ENCODE assay signal across 33 cellular contexts in genomic region chr7:88456490-88456889, GRCh38.
"Had no signal": no experiment of that assay in that cellular context is flagged by ENCODE, and none has a peak within 500 bp of the region (broad histone marks: within the 10 kb centered on the region; RNA-seq: fewer than 3 reads in every experiment).

No MANE protein-coding gene starts in this region.

- H3K4me3 ChIP-seq: adrenal gland, body of pancreas, breast epithelium had no signal

- H3K36me3 Mint-ChIP-seq: activated CD4-positive, alpha-beta memory T cell treated with anti-CD3 and anti-CD28 coated beads for 36 hours; activated naive CD4-positive, alpha-beta T cell treated with anti-CD3 and anti-CD28 coated beads, Interleukin-2, amount 50 U/mL, for 72 hours; activated naive CD8-positive, alpha-beta T cell treated with anti-CD3 and anti-CD28 coated beads for 36 hours had no signal

- H3K27me3 ChIP-seq: adrenal gland, body of pancreas, brain microvascular endothelial cell, breast epithelium had no signal

- H3K9me3 ChIP-seq: adrenal gland, body of pancreas, breast epithelium had no signal

- H3K9me3 Mint-ChIP-seq: activated B cell treated with CpG ODN at 0.5 μM for 24 hours; activated CD4-positive, alpha-beta memory T cell treated with anti-CD3 and anti-CD28 coated beads for 36 hours; activated CD4-positive, alpha-beta T cell treated with anti-CD3 and anti-CD28 coated beads, Interleukin-2, amount 10 ng/mL, durations not matched to agents 24 days and 14 days; activated CD8-positive, alpha-beta T cell treated with anti-CD3 and anti-CD28 coated beads for 36 hours; activated naive CD4-positive, alpha-beta T cell treated with anti-CD3 and anti-CD28 coated beads for 36 hours; activated naive CD4-positive, alpha-beta T cell treated with anti-CD3 and anti-CD28 coated beads, Interleukin-2, amount 50 U/mL, for 72 hours; activated naive CD8-positive, alpha-beta T cell treated with anti-CD3 and anti-CD28 coated beads for 36 hours; activated T-cell treated with anti-CD3 and anti-CD28 coated beads, Interleukin-2, amount 50 U/mL, for 24 hours; activated T-helper 2 cell treated with anti-CD3 and anti-CD28 coated beads, Interferon-gamma antibody, Interleukin-2, Interleukin-4, amounts not matched to agents 10 μg/mL and 5 μg/mL and 100 μg/mL, durations not matched to agents 14 hours and 24 hours and 36 hours; T-helper 1 cell treated with Interleukin-12 subunit alpha and Interleukin-12 subunit beta and Interleukin-4 antibody, amounts not matched to agents 30 μg/mL and 1 μg/mL, for 36 hours; T-helper 2 cell treated with Interferon-gamma antibody and Interleukin-4, amounts not matched to agents 5 μg/mL and 100 μg/mL, for 36 hours had no signal

- H3K27ac Mint-ChIP-seq: activated B cell treated with CpG ODN at 0.5 μM for 24 hours; activated CD4-positive, alpha-beta memory T cell treated with anti-CD3 and anti-CD28 coated beads for 36 hours; activated CD4-positive, alpha-beta T cell treated with anti-CD3 and anti-CD28 coated beads, Interleukin-2, amount 10 ng/mL, durations not matched to agents 24 days and 14 days; activated CD8-positive, alpha-beta T cell treated with anti-CD3 and anti-CD28 coated beads for 36 hours; activated naive CD4-positive, alpha-beta T cell treated with anti-CD3 and anti-CD28 coated beads for 36 hours; activated naive CD4-positive, alpha-beta T cell treated with anti-CD3 and anti-CD28 coated beads, Interleukin-2, amount 50 U/mL, for 72 hours; activated naive CD8-positive, alpha-beta T cell treated with anti-CD3 and anti-CD28 coated beads for 36 hours; activated T-cell treated with anti-CD3 and anti-CD28 coated beads, Interleukin-2, amount 50 U/mL, for 24 hours; activated T-helper 2 cell treated with anti-CD3 and anti-CD28 coated beads, Interferon-gamma antibody, Interleukin-2, Interleukin-4, amounts not matched to agents 10 μg/mL and 5 μg/mL and 100 μg/mL, durations not matched to agents 14 hours and 24 hours and 36 hours; T-helper 1 cell treated with Interleukin-12 subunit alpha and Interleukin-12 subunit beta and Interleukin-4 antibody, amounts not matched to agents 30 μg/mL and 1 μg/mL, for 36 hours; T-helper 2 cell treated with Interferon-gamma antibody and Interleukin-4, amounts not matched to agents 5 μg/mL and 100 μg/mL, for 36 hours had no signal

- H3K4me3 Mint-ChIP-seq: activated B cell treated with CpG ODN at 0.5 μM for 24 hours; activated CD4-positive, alpha-beta memory T cell treated with anti-CD3 and anti-CD28 coated beads for 36 hours; activated CD4-positive, alpha-beta T cell treated with anti-CD3 and anti-CD28 coated beads, Interleukin-2, amount 10 ng/mL, durations not matched to agents 24 days and 14 days; activated CD8-positive, alpha-beta T cell treated with anti-CD3 and anti-CD28 coated beads for 36 hours; activated naive CD4-positive, alpha-beta T cell treated with anti-CD3 and anti-CD28 coated beads for 36 hours; activated naive CD8-positive, alpha-beta T cell treated with anti-CD3 and anti-CD28 coated beads for 36 hours; activated T-cell treated with anti-CD3 and anti-CD28 coated beads, Interleukin-2, amount 50 U/mL, for 24 hours; T-helper 1 cell treated with Interleukin-12 subunit alpha and Interleukin-12 subunit beta and Interleukin-4 antibody, amounts not matched to agents 30 μg/mL and 1 μg/mL, for 36 hours; T-helper 2 cell treated with Interferon-gamma antibody and Interleukin-4, amounts not matched to agents 5 μg/mL and 100 μg/mL, for 36 hours had no signal

- ATAC-seq: activated CD8-positive, alpha-beta T cell treated with anti-CD3 and anti-CD28 coated beads for 36 hours; activated naive CD4-positive, alpha-beta T cell treated with anti-CD3 and anti-CD28 coated beads, Interleukin-2, amount 50 U/mL, for 72 hours; body of pancreas had no signal

- DNase-seq: activated B cell treated with CpG ODN at 0.5 μM for 24 hours; activated CD4-positive, alpha-beta memory T cell treated with anti-CD3 and anti-CD28 coated beads for 36 hours; activated CD4-positive, alpha-beta T cell treated with anti-CD3 and anti-CD28 coated beads for 4 hours; activated CD4-positive, alpha-beta T cell treated with anti-CD3 and anti-CD28 coated beads, Interleukin-2, amount 10 ng/mL, durations not matched to agents 24 days and 14 days; activated CD4-positive, alpha-beta T cell treated with anti-CD3 and anti-CD28 coated beads, Interleukin-2, amount 50 U/mL, for 1 hour; activated CD4-positive, alpha-beta T cell treated with anti-CD3 and anti-CD28 coated beads, Interleukin-2, amount 50 U/mL, for 4 hours; activated CD4-positive, CD25-positive, alpha-beta regulatory T cell treated with anti-CD3 and anti-CD28 coated beads, Interleukin-2, amount 50 U/mL, for 72 hours; activated CD8-positive, alpha-beta memory T cell treated with anti-CD3 and anti-CD28 coated beads, Interleukin-2, amount 50 U/mL, for 4 hours; activated CD8-positive, alpha-beta T cell treated with anti-CD3 and anti-CD28 coated beads for 36 hours; activated effector memory CD4-positive, alpha-beta T cell treated with anti-CD3 and anti-CD28 coated beads, Interleukin-2, amount 50 U/mL, for 16 hours; activated gamma-delta T cell treated with Interleukin-2 at 50 U/mL for 16 hours; activated naive CD4-positive, alpha-beta T cell; activated naive CD4-positive, alpha-beta T cell treated with anti-CD3 and anti-CD28 coated beads for 36 hours; activated naive CD4-positive, alpha-beta T cell treated with anti-CD3 and anti-CD28 coated beads, Interleukin-2, amount 50 U/mL, for 16 hours; activated naive CD8-positive, alpha-beta T cell treated with anti-CD3 and anti-CD28 coated beads for 36 hours; activated T-cell treated with anti-CD3 and anti-CD28 coated beads, Interleukin-2, amount 50 U/mL, for 24 hours; activated T-cell treated with anti-CD3 and anti-CD28 coated beads, Interleukin-2, amount 50 U/mL, for 48 hours; adrenal gland; amniotic stem cell; aorta; body of pancreas; brain microvascular endothelial cell; central memory CD4-positive, alpha-beta T cell; SW 1271; T-helper 1 cell; T-helper 2 cell; T-helper 9 cell had no signal

- H3K4me1 ChIP-seq: adrenal gland, body of pancreas, breast epithelium had no signal

- H3K4me1 Mint-ChIP-seq: activated B cell treated with CpG ODN at 0.5 μM for 24 hours; activated CD4-positive, alpha-beta T cell treated with anti-CD3 and anti-CD28 coated beads, Interleukin-2, amount 10 ng/mL, durations not matched to agents 24 days and 14 days; activated naive CD8-positive, alpha-beta T cell treated with anti-CD3 and anti-CD28 coated beads for 36 hours had no signal

- H3K36me3 ChIP-seq: adrenal gland, brain microvascular endothelial cell, breast epithelium had no signal

- H3K27ac ChIP-seq: adrenal gland, body of pancreas, brain microvascular endothelial cell, breast epithelium, VCaP had no signal

- H3K27me3 Mint-ChIP-seq: activated B cell treated with CpG ODN at 0.5 μM for 24 hours; activated CD4-positive, alpha-beta memory T cell treated with anti-CD3 and anti-CD28 coated beads for 36 hours; activated CD4-positive, alpha-beta T cell treated with anti-CD3 and anti-CD28 coated beads, Interleukin-2, amount 10 ng/mL, durations not matched to agents 24 days and 14 days; activated CD8-positive, alpha-beta T cell treated with anti-CD3 and anti-CD28 coated beads for 36 hours; activated naive CD8-positive, alpha-beta T cell treated with anti-CD3 and anti-CD28 coated beads for 36 hours had no signal
